In genomic region chr7:81752318-81752714, GRCh38 we compare ENCODE assay signal across 30 cellular contexts. TPM values are rescaled to one million over a fixed set of nuclear protein-coding genes. Genes with fewer than 3 reads are reported as not detected.
"Had no signal": no experiment of that assay in that cellular context is flagged by ENCODE, and none has a peak within 500 bp of the region (broad histone marks: within the 10 kb centered on the region; RNA-seq: fewer than 3 reads in every experiment).

No MANE protein-coding gene starts in this region.

- H3K9me3 Mint-ChIP-seq: activated naive CD8-positive, alpha-beta T cell treated with anti-CD3 and anti-CD28 coated beads for 36 hours; activated T-cell treated with anti-CD3 and anti-CD28 coated beads, Interleukin-2, amount 50 U/mL, for 72 hours; memory B cell; neural crest cell; T-helper 2 cell treated with Interferon-gamma antibody and Interleukin-4, amounts not matched to agents 5 μg/mL and 100 μg/mL, for 36 hours had no signal

- H3K36me3 Mint-ChIP-seq: activated naive CD8-positive, alpha-beta T cell treated with anti-CD3 and anti-CD28 coated beads for 36 hours; memory B cell; naive thymus-derived CD4-positive, alpha-beta T cell had no signal

- H3K27ac ChIP-seq: brain microvascular endothelial cell, coronary artery, dorsolateral prefrontal cortex, suprapubic skin, tibial artery, upper lobe of right lung had no signal

- H3K27ac Mint-ChIP-seq: activated naive CD8-positive, alpha-beta T cell treated with anti-CD3 and anti-CD28 coated beads for 36 hours; activated T-cell treated with anti-CD3 and anti-CD28 coated beads, Interleukin-2, amount 50 U/mL, for 72 hours; effector memory CD8-positive, alpha-beta T cell; memory B cell; naive thymus-derived CD4-positive, alpha-beta T cell; T-helper 2 cell treated with Interferon-gamma antibody and Interleukin-4, amounts not matched to agents 5 μg/mL and 100 μg/mL, for 36 hours had no signal

- H3K9me3 ChIP-seq: spleen, suprapubic skin, tibial artery, upper lobe of right lung had no signal

- H3K27me3 Mint-ChIP-seq: activated naive CD8-positive, alpha-beta T cell treated with anti-CD3 and anti-CD28 coated beads for 36 hours; effector memory CD8-positive, alpha-beta T cell; memory B cell; naive thymus-derived CD4-positive, alpha-beta T cell had no signal

- H3K4me1 Mint-ChIP-seq: activated naive CD8-positive, alpha-beta T cell treated with anti-CD3 and anti-CD28 coated beads for 36 hours; memory B cell; naive thymus-derived CD4-positive, alpha-beta T cell; neural crest cell had no signal

- H3K36me3 ChIP-seq: brain microvascular endothelial cell, suprapubic skin had no signal

- H3K4me3 ChIP-seq: coronary artery, dorsolateral prefrontal cortex, spleen, suprapubic skin, tibial artery, upper lobe of right lung had no signal

- DNase-seq: activated CD4-positive, alpha-beta T cell treated with anti-CD3 and anti-CD28 coated beads for 4 hours; activated CD4-positive, alpha-beta T cell treated with anti-CD3 and anti-CD28 coated beads, Interleukin-2, amount 50 U/mL, for 4 hours; activated CD4-positive, CD25-positive, alpha-beta regulatory T cell; activated naive CD4-positive, alpha-beta T cell treated with Interleukin-2 at 50 U/mL for 16 hours; activated naive CD8-positive, alpha-beta T cell treated with anti-CD3 and anti-CD28 coated beads for 36 hours; activated T-cell treated with anti-CD3 and anti-CD28 coated beads for 4 hours; activated T-cell treated with anti-CD3 and anti-CD28 coated beads, Interleukin-2, amount 50 U/mL, for 72 hours; amniotic stem cell; brain microvascular endothelial cell; dorsolateral prefrontal cortex; effector memory CD8-positive, alpha-beta T cell; erythroblast; foreskin fibroblast; head of caudate nucleus; hippocampal formation; left cardiac atrium; midbrain; naive thymus-derived CD4-positive, alpha-beta T cell; right cardiac atrium; spleen; stimulated activated naive CD4-positive, alpha-beta T cell; tibial artery; upper lobe of right lung had no signal

- H3K27me3 ChIP-seq: brain microvascular endothelial cell, dorsolateral prefrontal cortex, spleen, suprapubic skin, tibial artery, upper lobe of right lung had no signal

- H3K4me3 Mint-ChIP-seq: activated naive CD8-positive, alpha-beta T cell treated with anti-CD3 and anti-CD28 coated beads for 36 hours; activated T-cell treated with anti-CD3 and anti-CD28 coated beads, Interleukin-2, amount 50 U/mL, for 72 hours; effector memory CD8-positive, alpha-beta T cell; memory B cell; naive thymus-derived CD4-positive, alpha-beta T cell; neural crest cell; T-helper 2 cell treated with Interferon-gamma antibody and Interleukin-4, amounts not matched to agents 5 μg/mL and 100 μg/mL, for 36 hours had no signal

- H3K4me1 ChIP-seq: spleen, suprapubic skin, tibial artery, upper lobe of right lung had no signal

- ATAC-seq: activated T-cell treated with anti-CD3 and anti-CD28 coated beads, Interleukin-2, amount 50 U/mL, for 72 hours; effector memory CD8-positive, alpha-beta T cell; left cardiac atrium; naive thymus-derived CD4-positive, alpha-beta T cell; right cardiac atrium; upper lobe of right lung had no signal

RNA-seq across cellular contexts. Expression of gene HGF, which starts 17.5 kb away (rescaled TPM):
- total RNA-seq: activated naive CD8-positive, alpha-beta T cell treated with anti-CD3 and anti-CD28 coated beads for 36 hours; activated T-cell treated with anti-CD3 and anti-CD28 coated beads, Interleukin-2, amount 50 U/mL, for 72 hours; astrocyte had no signal
- polyA plus RNA-seq: keratinocyte; naive thymus-derived CD4-positive, alpha-beta T cell had no signal
